ENCODE assay signal across 1 cellular context in genomic region chrX:115023139-115023538, GRCh38.
A peak's percentile ranks its signal among the peaks of the same experiment; 100 is the strongest.
TF ChIP-seq lines count a peak whose summit lies in the region.

No MANE protein-coding gene starts in this region.

TF ChIP-seq in SK-N-SH, 30 proteins besides CTCF, POLR2A, EP300 and RAD21 (continued from another document):
- TF ChIP-seq FOSL2 (IDR thresholded peaks at IDR 0.05; ENCODE audit: borderline replicate concordance, low read depth): peak; percentile 65; the same call in 1 of the 2 replicates
- TF ChIP-seq YY1 (IDR thresholded peaks at IDR 0.05; ENCODE audit: low read depth): no peak
- TF ChIP-seq TAF1 (IDR thresholded peaks at IDR 0.05; ENCODE audit: borderline replicate concordance, low read depth, low read length): no peak
